In genomic region chr2:22734373-22735045, GRCh38 we compare ENCODE assay signal across 8 cellular contexts.
"Had no signal": no experiment of that assay in that cellular context is flagged by ENCODE, and none has a peak within 500 bp of the region (broad histone marks: within the 10 kb centered on the region; RNA-seq: fewer than 3 reads in every experiment).

No MANE protein-coding gene starts in this region.

- H3K4me3 ChIP-seq: GM23248, HAP-1 had no signal

- ATAC-seq: HCT116, HepG2 had no signal

- H3K4me1 ChIP-seq: HAP-1 had no signal

- FAIRE-seq: HepG2 had no signal

- DNase-seq: GM23248, GOT3, H7, HFFc6 had no signal

- H3K36me3 ChIP-seq: HAP-1 had no signal

- H3K9me3 ChIP-seq: HAP-1 had no signal

- H3K27ac ChIP-seq: GM23248, HL-60 had no signal
